1 cellular context compared by ENCODE assay signal in genomic region chr11:1845571-1846452, GRCh38.
TF ChIP-seq lines count a peak whose summit lies in the region.

No MANE protein-coding gene starts in this region.

TF ChIP-seq in GM12878, 131 proteins besides CTCF, POLR2A, EP300 and RAD21:
- no peak for TF ChIP-seq NRF1 (conservative IDR thresholded peaks at IDR 0.05; ENCODE audit: low read depth, low read length)
- TF ChIP-seq POU2F2 (IDR thresholded peaks at IDR 0.05; ENCODE audit: borderline replicate concordance, low read depth, low read length), result no peak
- no peak for TF ChIP-seq SIX5 (IDR thresholded peaks at IDR 0.05; ENCODE audit: low read depth, low read length, severe bottlenecking)
- TF ChIP-seq HDAC6 (IDR thresholded peaks at IDR 0.05; ENCODE audit: unreplicated experiment), result no peak
- TF ChIP-seq GABPA (IDR thresholded peaks at IDR 0.05; ENCODE audit: low read depth), result no peak
- no peak for TF ChIP-seq CBFB (IDR thresholded peaks at IDR 0.05; ENCODE audit: low read depth)
- no peak for TF ChIP-seq ZZZ3 (IDR thresholded peaks at IDR 0.05; ENCODE audit: control insufficient read depth, insufficient read length, low read depth)
- peak; percentile 49; the same call in 1 of the 2 replicates for TF ChIP-seq RUNX3 (IDR thresholded peaks at IDR 0.05; ENCODE audit: low read length)
- no peak for TF ChIP-seq ZNF207 (IDR thresholded peaks at IDR 0.05; ENCODE audit: borderline replicate concordance)
- TF ChIP-seq MEF2B (IDR thresholded peaks at IDR 0.05; ENCODE audit: partially characterized antibody, poor library complexity, severe bottlenecking), result peak; percentile 50
- no peak for TF ChIP-seq NR2C1 (IDR thresholded peaks at IDR 0.05)
- TF ChIP-seq ATF2 (IDR thresholded peaks at IDR 0.05; ENCODE audit: low read length), result no peak
- TF ChIP-seq NR2F1 (conservative IDR thresholded peaks at IDR 0.05), result peak; percentile 46
- TF ChIP-seq WRNIP1 (IDR thresholded peaks at IDR 0.05; ENCODE audit: borderline replicate concordance, low read depth, low read length), result no peak
